8 cellular contexts compared by ENCODE assay signal in genomic region chr1:175072131-175072941, GRCh38. TPM values are rescaled to one million over a fixed set of nuclear protein-coding genes. Genes with fewer than 3 reads are reported as not detected.
DNase-seq lines count a peak whose midpoint lies in the region; ATAC-seq and TF ChIP-seq lines count a peak whose summit lies in the region.

No MANE protein-coding gene starts in this region.

- no peak for TF ChIP-seq CTCF in progenitor cell of endocrine pancreas (IDR thresholded peaks at IDR 0.05; ENCODE audit: unreplicated experiment)

- ATAC-seq in GM21825 (IDR thresholded peaks at IDR 0.05; ENCODE audit: unreplicated experiment): peak; percentile 83
- peak; percentile 77 for ATAC-seq in stimulated activated effector memory CD8-positive, alpha-beta T cell treated with anti-CD3 and anti-CD28 coated beads, Interleukin-12 subunit alpha, Interleukin-12 subunit beta, amount 100 ng/mL, for 72 hours

- DNase-seq in GM04503 (ENCODE audit: low read depth): peak; percentile 37
- peak; percentile 20 for DNase-seq in NCI-H1694 (lab: John Stamatoyannopoulos, UW)
- peak; percentile 46 for DNase-seq in amniotic stem cell (lab: John Stamatoyannopoulos, UW)
- peak; percentile 85 for DNase-seq in iris pigment epithelial cell (ENCODE audit: low read depth)
- DNase-seq in stimulated activated effector memory CD8-positive, alpha-beta T cell treated with anti-CD3 and anti-CD28 coated beads, Interleukin-12 subunit alpha, Interleukin-12 subunit beta, amount 100 ng/mL, for 72 hours (ENCODE audit: low spot score in 2 of 2): no peak
- no peak for DNase-seq in NCI-H1105 (lab: John Stamatoyannopoulos, UW)
- no peak for DNase-seq in progenitor cell of endocrine pancreas (ENCODE audit: low spot score, unreplicated experiment)

- H3K36me3 Mint-ChIP-seq in stimulated activated effector memory CD8-positive, alpha-beta T cell treated with anti-CD3 and anti-CD28 coated beads, Interleukin-12 subunit alpha, Interleukin-12 subunit beta, amount 100 ng/mL, for 72 hours: no peaks in the 10 kb centered on the region
- H3K36me3 Mint-ChIP-seq in progenitor cell of endocrine pancreas (ENCODE audit: insufficient read depth): no peaks in the 10 kb centered on the region

- H3K9me3 Mint-ChIP-seq in stimulated activated effector memory CD8-positive, alpha-beta T cell treated with anti-CD3 and anti-CD28 coated beads, Interleukin-12 subunit alpha, Interleukin-12 subunit beta, amount 100 ng/mL, for 72 hours: no peaks in the 10 kb centered on the region
- no peaks in the 10 kb centered on the region for H3K9me3 Mint-ChIP-seq in progenitor cell of endocrine pancreas (ENCODE audit: low read depth)

- H3K4me3 Mint-ChIP-seq in stimulated activated effector memory CD8-positive, alpha-beta T cell treated with anti-CD3 and anti-CD28 coated beads, Interleukin-12 subunit alpha, Interleukin-12 subunit beta, amount 100 ng/mL, for 72 hours: peak overlapping the region; percentile 42
- no peak overlapping the region for H3K4me3 Mint-ChIP-seq in progenitor cell of endocrine pancreas (ENCODE audit: low read depth)

- H3K27ac Mint-ChIP-seq in stimulated activated effector memory CD8-positive, alpha-beta T cell treated with anti-CD3 and anti-CD28 coated beads, Interleukin-12 subunit alpha, Interleukin-12 subunit beta, amount 100 ng/mL, for 72 hours: no peak overlapping the region
- no peak overlapping the region for H3K27ac Mint-ChIP-seq in progenitor cell of endocrine pancreas

- peaks cover 15% of the 10 kb centered on the region for H3K27me3 Mint-ChIP-seq in progenitor cell of endocrine pancreas

- peaks cover 14% of the 10 kb centered on the region for H3K4me1 Mint-ChIP-seq in stimulated activated effector memory CD8-positive, alpha-beta T cell treated with anti-CD3 and anti-CD28 coated beads, Interleukin-12 subunit alpha, Interleukin-12 subunit beta, amount 100 ng/mL, for 72 hours
- peaks cover 2% of the 10 kb centered on the region for H3K4me1 Mint-ChIP-seq in progenitor cell of endocrine pancreas (ENCODE audit: low read depth)

RNA-seq across cellular contexts. Expression of gene TNN, which starts 4.7 kb away (rescaled TPM):
- total RNA-seq in progenitor cell of endocrine pancreas: 0.48 and 0.51 TPM in 2 replicates

RNA-seq across cellular contexts. Expression of gene MRPS14, which starts 49.1 kb away (rescaled TPM):
- 27.5 and 29.8 TPM in 2 replicates for total RNA-seq in progenitor cell of endocrine pancreas

Comparison
In these comparisons a context has a peak if more than half of its experiments do, and no peak if none do; other contexts are left out.
1. DNase-seq: peak in GM04503 (single experiment), NCI-H1694 (single experiment), amniotic stem cell (single experiment) and iris pigment epithelial cell (single experiment); none in stimulated activated effector memory CD8-positive, alpha-beta T cell treated with anti-CD3 and anti-CD28 coated beads, Interleukin-12 subunit alpha, Interleukin-12 subunit beta, amount 100 ng/mL, for 72 hours (0 of 2), NCI-H1105 (single experiment) and progenitor cell of endocrine pancreas (single experiment).